Comparison of ENCODE assay signal across 8 cellular contexts in genomic region chr2:237731663-237732062, GRCh38.
A peak's percentile ranks its signal among the peaks of the same experiment; 100 is the strongest.
DNase-seq lines count a peak whose midpoint lies in the region; ATAC-seq, FAIRE-seq and TF ChIP-seq lines count a peak whose summit lies in the region.

No MANE protein-coding gene starts in this region.

- peak; percentile 74 to 79 for DNase-seq in A549 (ENCODE audit: low read depth in 1 of 2, low spot score in 1 of 2)
- peak; percentile 84 for DNase-seq in HTR-8/SVneo (ENCODE audit: insufficient read length, low spot score)
- peak; percentile 66 for DNase-seq in activated naive CD4-positive, alpha-beta T cell treated with anti-CD3 and anti-CD28 coated beads for 36 hours
- peak; percentile 74 for DNase-seq in kidney glomerular epithelial cell (lab: John Stamatoyannopoulos, UW)
- peak; percentile 50 for DNase-seq in stromal cell of bone marrow (ENCODE audit: low read depth)
- no peak for DNase-seq in DMS79 (lab: John Stamatoyannopoulos, UW)
- no peak for DNase-seq in NCI-H748 treated with DMSO at 0.1 percent for 48 hours (lab: John Stamatoyannopoulos, UW)

- no peak for TF ChIP-seq POLR2A in A549 (IDR thresholded peaks at IDR 0.05; ENCODE audit: low read length)

- TF ChIP-seq EP300 in A549 (IDR thresholded peaks at IDR 0.05): no peak

- intact Hi-C loops in activated naive CD4-positive, alpha-beta T cell treated with anti-CD3 and anti-CD28 coated beads for 36 hours (cut with micrococcal nuclease): loop anchor here (1.0 kb wide), 5 partner anchors 34 to 290 kb away; no protein-coding TSS in a partner anchor

- no peak for TF ChIP-seq CTCF in A549 (IDR thresholded peaks at IDR 0.05)

- no peak for TF ChIP-seq RAD21 in A549 (conservative IDR thresholded peaks at IDR 0.05 in 1 of 2, IDR thresholded peaks at IDR 0.05 in 1 of 2)

- FAIRE-seq in A549 (lab: Jason Lieb, UNC) (no peak), HTR-8/SVneo (lab: Jason Lieb, UNC) (no peak)

- H3K36me3 Mint-ChIP-seq in activated naive CD4-positive, alpha-beta T cell treated with anti-CD3 and anti-CD28 coated beads for 36 hours (ENCODE audit: low read depth): peaks cover 4% of the 10 kb centered on the region

- CTCF ChIA-PET in A549 (lab: Yijun Ruan, JAX): interaction anchor here (1.2 to 12.5 kb wide), 5 partner anchors 11 to 58 kb away, joined by 3 to 126 read pairs (median 5); no protein-coding TSS in a partner anchor
- CTCF ChIA-PET in activated naive CD4-positive, alpha-beta T cell treated with anti-CD3 and anti-CD28 coated beads for 36 hours (lab: Charles Lee): interaction anchor here (1.0 to 2.1 kb wide), 3 partner anchors 13 to 59 kb away, joined by 5 to 8 read pairs (median 5); no protein-coding TSS in a partner anchor

- H3K9me3 ChIP-seq in A549: no peaks in the 10 kb centered on the region

- WGBS in A549 (ENCODE audit: missing lambda C conversion rate): 3% methylated on average over 6 of the region's 6 CpGs

- POLR2A ChIA-PET in A549 (lab: Yijun Ruan, JAX): interaction anchor here (1.7 kb wide), 1 partner anchor 39 kb away, joined by 9 read pairs; no protein-coding TSS in a partner anchor

- H3K27ac Mint-ChIP-seq in activated naive CD4-positive, alpha-beta T cell treated with anti-CD3 and anti-CD28 coated beads for 36 hours: peak overlapping the region; percentile 17

- H3K9me3 Mint-ChIP-seq in activated naive CD4-positive, alpha-beta T cell treated with anti-CD3 and anti-CD28 coated beads for 36 hours: no peaks in the 10 kb centered on the region

- peak overlapping the region; percentile 51 to 84 for H3K27ac ChIP-seq in A549

- peaks cover 70% of the 10 kb centered on the region for H3K4me1 ChIP-seq in A549

- H3K27me3 Mint-ChIP-seq in activated naive CD4-positive, alpha-beta T cell treated with anti-CD3 and anti-CD28 coated beads for 36 hours (ENCODE audit: low read depth): no peaks in the 10 kb centered on the region

- ATAC-seq in A549 (peak; percentile 82 to 88), GM18909 (IDR thresholded peaks at IDR 0.05; ENCODE audit: poor library complexity, unreplicated experiment) (no peak)

- H3K4me1 Mint-ChIP-seq in activated naive CD4-positive, alpha-beta T cell treated with anti-CD3 and anti-CD28 coated beads for 36 hours (ENCODE audit: low read depth): peaks cover 46% of the 10 kb centered on the region

- H3K4me3 Mint-ChIP-seq in activated naive CD4-positive, alpha-beta T cell treated with anti-CD3 and anti-CD28 coated beads for 36 hours: no peak overlapping the region

- H3K4me2 ChIP-seq in A549: peak overlapping the region; percentile 73

- no peak overlapping the region for H3K4me3 ChIP-seq in A549

TF ChIP-seq in A549, 52 proteins besides CTCF, POLR2A, EP300 and RAD21:
- TF ChIP-seq NR3C1 (IDR thresholded peaks at IDR 0.05): no peak
- TF ChIP-seq FOSL2 (IDR thresholded peaks at IDR 0.05): peak; percentile 40; the same call in 1 of the 2 replicates
- peak; percentile 86 for TF ChIP-seq FOSL2 (CRISPR knock-in tag; IDR thresholded peaks at IDR 0.05)
- TF ChIP-seq JUN (IDR thresholded peaks at IDR 0.05): 0 out of 5 replicates have a peak, but pooled peaks of 1 of the 2 experiments have one; percentile 50
- peak; percentile 70 for TF ChIP-seq MAX (IDR thresholded peaks at IDR 0.05)
- TF ChIP-seq MYC (IDR thresholded peaks at IDR 0.05; ENCODE audit: borderline replicate concordance, low read length): peak; percentile 40; the same call in 1 of the 2 replicates
- TF ChIP-seq CHD4 (IDR thresholded peaks at IDR 0.05; ENCODE audit: borderline replicate concordance): no peak
- TF ChIP-seq POLR2AphosphoS2 (conservative IDR thresholded peaks at IDR 0.05; ENCODE audit: low read length): 0 out of 2 replicates have a peak, but pooled peaks have one; percentile 25
- peak; percentile 27 for TF ChIP-seq MAFK (IDR thresholded peaks at IDR 0.05; ENCODE audit: partially characterized antibody)
- TF ChIP-seq JUNB (IDR thresholded peaks at IDR 0.05): 0 out of 2 replicates have a peak, but pooled peaks have one; percentile 19
- TF ChIP-seq SMC3 (IDR thresholded peaks at IDR 0.05): no peak
- TF ChIP-seq FOSB (CRISPR knock-in tag; IDR thresholded peaks at IDR 0.05): 0 out of 2 replicates have a peak, but pooled peaks have one; percentile 24

Comparison
In these comparisons a context has a peak if more than half of its experiments do, and no peak if none do; other contexts are left out.
1. DNase-seq: peak in A549 (2 of 2), HTR-8/SVneo (single experiment), activated naive CD4-positive, alpha-beta T cell treated with anti-CD3 and anti-CD28 coated beads for 36 hours (single experiment), kidney glomerular epithelial cell (single experiment) and stromal cell of bone marrow (single experiment); none in DMS79 (single experiment) and NCI-H748 treated with DMSO at 0.1 percent for 48 hours (single experiment).